Comparison of ENCODE assay signal across 14 cellular contexts in the genomic region with DNA sequence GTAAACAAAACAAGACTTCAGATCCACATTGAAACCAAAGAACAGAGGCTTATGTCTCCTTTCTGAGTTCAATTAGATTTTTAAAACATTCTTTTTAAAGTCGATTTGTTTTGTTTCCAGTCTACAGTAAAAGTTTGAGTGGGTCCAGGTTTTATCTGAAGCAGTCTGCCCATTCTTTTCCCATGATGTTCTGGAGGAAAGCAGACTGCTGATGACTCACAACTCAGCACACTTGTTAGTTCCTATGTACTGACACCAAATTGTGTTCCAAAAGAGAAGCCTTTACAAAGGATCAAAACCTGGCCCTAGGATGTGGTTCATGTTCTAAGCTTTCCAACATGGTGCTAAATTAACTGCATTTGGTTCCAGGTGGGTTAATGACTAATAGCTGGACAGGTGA. TPM values are rescaled to one million over a fixed set of nuclear protein-coding genes. Genes with fewer than 3 reads are reported as not detected.
DNase-seq lines count a peak whose midpoint lies in the region; TF ChIP-seq lines count a peak whose summit lies in the region.
"Had no signal": no experiment of that assay in that cellular context is flagged by ENCODE, and none has a peak within 500 bp of the region (broad histone marks: within the 10 kb centered on the region; RNA-seq: fewer than 3 reads in every experiment).

No MANE protein-coding gene starts in this region.

- in situ Hi-C loops in astrocyte of the spinal cord (cut with HindIII; ENCODE audit: low sequenced_read_pairs), result no loop called here

- TF ChIP-seq CTCF in HFFc6 (IDR thresholded peaks at IDR 0.05) (no peak), astrocyte of the spinal cord (IDR thresholded peaks at IDR 0.05; ENCODE audit: low read depth, low read length) (no peak), stomach (IDR thresholded peaks at IDR 0.05) (no peak)

- DNase-seq in HFFc6 (peak; percentile 75), astrocyte of the spinal cord (ENCODE audit: low read depth, low spot score) (peak; percentile 84), glomerular visceral epithelial cell (ENCODE audit: extremely low spot score) (peak; percentile 55), stomach (no peak), middle frontal gyrus (ENCODE audit: extremely low spot score, low spot score) (no peak), NCI-H82 (lab: John Stamatoyannopoulos, UW) (no peak), NCI-H2227 treated with DMSO at 0.1 percent for 48 hours (lab: John Stamatoyannopoulos, UW) (no peak), 8988T (no peak)
- DNase-seq: activated CD4-positive, alpha-beta T cell treated with anti-CD3 and anti-CD28 coated beads for 36 hours; activated effector memory CD4-positive, alpha-beta T cell treated with anti-CD3 and anti-CD28 coated beads, Interleukin-2, amount 50 U/mL, for 16 hours; DND-41; NCI-H1092 treated with DMSO at 0.1 percent for 48 hours; NCI-H69; stimulated activated naive B cell treated with anti-CD40 and anti-IgM and Interleukin-4, amounts not matched to agents 10 μg/mL and 1 μg/mL and 100 μg/mL, for 72 hours had no signal

- peak overlapping the region; percentile 83 for H3K27ac Mint-ChIP-seq in HFFc6
- H3K27ac Mint-ChIP-seq: activated CD4-positive, alpha-beta T cell treated with anti-CD3 and anti-CD28 coated beads for 36 hours; stimulated activated naive B cell treated with anti-CD40 and anti-IgM and Interleukin-4, amounts not matched to agents 10 μg/mL and 1 μg/mL and 100 μg/mL, for 72 hours had no signal

- TF ChIP-seq POLR2A in stomach (IDR thresholded peaks at IDR 0.05), result no peak

- peaks cover 0 to 16% (median 0%) of the 10 kb centered on the region in 4 donors for H3K4me1 ChIP-seq in stomach

- peaks cover 34% of the 10 kb centered on the region for H3K27me3 Mint-ChIP-seq in HFFc6 (ENCODE audit: insufficient read depth)

- H3K4me3 Mint-ChIP-seq in HFFc6, result peak overlapping the region; percentile 72
- H3K4me3 Mint-ChIP-seq: activated CD4-positive, alpha-beta T cell treated with anti-CD3 and anti-CD28 coated beads for 36 hours; stimulated activated naive B cell treated with anti-CD40 and anti-IgM and Interleukin-4, amounts not matched to agents 10 μg/mL and 1 μg/mL and 100 μg/mL, for 72 hours had no signal

- peak overlapping the region in 4 of 5 donors; percentile 22 to 51 (median 36) for H3K27ac ChIP-seq in stomach

- no peaks in the 10 kb centered on the region for H3K36me3 ChIP-seq in stomach

- TF ChIP-seq EP300 in stomach (IDR thresholded peaks at IDR 0.05), result no peak

- no peaks in the 10 kb centered on the region for H3K9me3 ChIP-seq in stomach

- peaks cover 99% of the 10 kb centered on the region for H3K4me1 Mint-ChIP-seq in HFFc6 (ENCODE audit: low read depth)
- H3K4me1 Mint-ChIP-seq: stimulated activated naive B cell treated with anti-CD40 and anti-IgM and Interleukin-4, amounts not matched to agents 10 μg/mL and 1 μg/mL and 100 μg/mL, for 72 hours had no signal

- peaks cover 86% of the 10 kb centered on the region for H3K36me3 Mint-ChIP-seq in HFFc6 (ENCODE audit: low read depth)
- H3K36me3 Mint-ChIP-seq: stimulated activated naive B cell treated with anti-CD40 and anti-IgM and Interleukin-4, amounts not matched to agents 10 μg/mL and 1 μg/mL and 100 μg/mL, for 72 hours had no signal

- WGBS in stomach, 5 donors, result 43 to 62% (median 56%) methylated on average over 1 of the region's 1 CpG

- peaks cover 4% of the 10 kb centered on the region; the same call in 1 of the 2 replicates for H3K9me3 Mint-ChIP-seq in HFFc6
- H3K9me3 Mint-ChIP-seq: stimulated activated naive B cell treated with anti-CD40 and anti-IgM and Interleukin-4, amounts not matched to agents 10 μg/mL and 1 μg/mL and 100 μg/mL, for 72 hours had no signal

- intact Hi-C loops in stomach (cut with DNase I; ENCODE audit: low total_unique reads), result no loop called here

- no peak overlapping the region for H3K4me3 ChIP-seq in astrocyte of the spinal cord (ENCODE audit: low read depth, low read length)
- no peak overlapping the region for H3K4me3 ChIP-seq in stomach

- no peaks in the 10 kb centered on the region for H3K27me3 ChIP-seq in stomach

RNA-seq across cellular contexts. Expression of a gene that starts 11.4 kb away (rescaled TPM):
- total RNA-seq in HFFc6 (2021; fragmentation: NEBNext Ultra II Directional; extraction: Animal tissue kit (Norgen Biotek cat#: 25700)), result 1,000 to 10,000 TPM in 3 of 6 experiments, 100 to 1,000 TPM in 3; 877 to 1,071 (median 1,004) TPM
- 100 to 1,000 TPM in 1 of 5 donors, 10 to 100 TPM in 4; 17.0 to 123 (median 70.1) TPM for total RNA-seq in stomach
- 10 to 100 TPM; 15.9 to 30.4 (median 22.7) TPM for polyA plus RNA-seq in stomach

Comparison
In these comparisons a context has a peak if more than half of its experiments do, and no peak if none do; other contexts are left out.
1. DNase-seq: peak in HFFc6 (single experiment), astrocyte of the spinal cord (single experiment) and glomerular visceral epithelial cell (single experiment); none in stomach (single experiment), middle frontal gyrus (single experiment), NCI-H82 (single experiment), NCI-H2227 treated with DMSO at 0.1 percent for 48 hours (single experiment) and 8988T (single experiment).
2. RNA of a gene that starts 11.4 kb away (total RNA-seq): 877 to 1,071 TPM in HFFc6; 17.0 to 123 TPM in stomach; every median in the first group is over 4 times any median in the second.